Comparison of ENCODE assay signal across 8 cellular contexts in the genomic region with DNA sequence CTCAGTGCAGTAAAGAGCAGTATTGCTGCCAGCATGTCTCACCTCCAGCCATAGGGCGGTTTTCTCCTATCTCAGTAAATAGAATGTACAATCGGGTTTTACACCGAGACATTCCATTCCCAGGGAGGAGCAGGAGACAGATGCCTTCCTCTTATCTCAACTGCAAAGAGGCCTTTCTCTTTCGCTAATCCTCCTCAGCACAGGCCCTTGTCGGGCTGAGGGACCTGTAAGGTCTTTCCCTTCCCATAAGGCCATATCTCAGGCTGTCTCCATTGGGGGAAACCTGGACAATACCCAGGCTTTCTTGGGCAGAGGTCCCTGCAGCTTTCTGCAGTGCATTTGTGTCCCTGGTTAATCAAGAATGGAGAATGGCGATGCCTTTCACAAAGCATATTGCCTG. TPM values are rescaled to one million over a fixed set of nuclear protein-coding genes. Genes with fewer than 3 reads are reported as not detected.
DNase-seq lines count a peak whose midpoint lies in the region; TF ChIP-seq lines count a peak whose summit lies in the region.
"Not testable (repeated sequence)": the region's sequence is repeated elsewhere in the genome, so short reads cannot be mapped to it uniquely, and the experiment has no call there.
"Had no signal": no experiment of that assay in that cellular context is flagged by ENCODE, and none has a peak within 500 bp of the region (broad histone marks: within the 10 kb centered on the region; RNA-seq: fewer than 3 reads in every experiment).

No MANE protein-coding gene starts in this region.

- not testable (repeated sequence) for H3K4me2 ChIP-seq in hepatocyte, neural progenitor cell

- H3K9ac ChIP-seq in endodermal cell (ENCODE audit: extremely low read depth, low read length, poor library complexity, severe bottlenecking); neural progenitor cell: not testable (repeated sequence)

- TF ChIP-seq CTCF in Caco-2 (IDR thresholded peaks at IDR 0.05; ENCODE audit: insufficient read depth in 1 of 2, low read depth in 1 of 2, low read length in 1 of 2, severe bottlenecking in 1 of 2, unreplicated experiment in 1 of 2); WERI-Rb-1 (IDR thresholded peaks at IDR 0.05; ENCODE audit: low read depth, low read length); endodermal cell (conservative IDR thresholded peaks at IDR 0.05); hepatocyte (IDR thresholded peaks at IDR 0.05; ENCODE audit: poor library complexity); neural progenitor cell (IDR thresholded peaks at IDR 0.05); progenitor cell of endocrine pancreas (IDR thresholded peaks at IDR 0.05; ENCODE audit: unreplicated experiment): not testable (repeated sequence)

- H3K4me1 Mint-ChIP-seq in Caco-2 (ENCODE audit: low read depth, unreplicated experiment); neural progenitor cell: not testable (repeated sequence)
- H3K4me1 Mint-ChIP-seq in endodermal cell (peaks cover 38% of the 10 kb centered on the region), progenitor cell of endocrine pancreas (ENCODE audit: low read depth) (peaks cover 13% of the 10 kb centered on the region)

- H3K36me3 ChIP-seq in Caco-2 (ENCODE audit: control insufficient read depth, insufficient read depth, low read length); WERI-Rb-1; endodermal cell (ENCODE audit: control insufficient read depth, insufficient read depth, low read length); hepatocyte (replicated peaks; ENCODE audit: insufficient read depth, low read depth); neural progenitor cell: not testable (repeated sequence)

- not testable (repeated sequence) for H3K79me2 ChIP-seq in hepatocyte; neural progenitor cell (ENCODE audit: low read depth)

- BruUV-seq in Caco-2 (replicated peaks; lab: Mats Ljungman, UMichigan), result not testable (repeated sequence)

- H3K9me3 Mint-ChIP-seq in Caco-2 (ENCODE audit: unreplicated experiment) (peaks cover 52% of the 10 kb centered on the region), neural progenitor cell (peaks cover 22% of the 10 kb centered on the region)
- not testable (repeated sequence) for H3K9me3 Mint-ChIP-seq in endodermal cell; progenitor cell of endocrine pancreas (ENCODE audit: low read depth)

- H3K9me3 ChIP-seq in Caco-2 (peaks cover 18% of the 10 kb centered on the region), endodermal cell (ENCODE audit: control insufficient read depth, low read length) (peaks cover 18% of the 10 kb centered on the region)
- H3K9me3 ChIP-seq in WERI-Rb-1 (ENCODE audit: severe bottlenecking); hepatocyte (ENCODE audit: low read depth); neural progenitor cell (ENCODE audit: low read depth): not testable (repeated sequence)

- H3K9me2 ChIP-seq in hepatocyte (replicated peaks; ENCODE audit: insufficient read depth), result not testable (repeated sequence)

- H3K27ac Mint-ChIP-seq in Caco-2 (ENCODE audit: unreplicated experiment), result peak overlapping the region; percentile 4
- H3K27ac Mint-ChIP-seq in endodermal cell, result peak overlapping the region; percentile 89
- H3K27ac Mint-ChIP-seq in neural progenitor cell, result not testable (repeated sequence)
- H3K27ac Mint-ChIP-seq in progenitor cell of endocrine pancreas, result peak overlapping the region; percentile 78

- H3K4me1 ChIP-seq in Caco-2, result peaks cover 15% of the 10 kb centered on the region
- H3K4me1 ChIP-seq in endodermal cell (ENCODE audit: control insufficient read depth, insufficient read depth, low read length), result peaks cover 12% of the 10 kb centered on the region
- not testable (repeated sequence) for H3K4me1 ChIP-seq in hepatocyte (ENCODE audit: insufficient read depth); neural progenitor cell

- not testable (repeated sequence) for H3F3A ChIP-seq in neural progenitor cell (ENCODE audit: low read depth)

- POLR2A ChIA-PET in Caco-2 (lab: Charles Lee), result not testable (repeated sequence)

- peak overlapping the region; percentile 32 for H3K4me3 Mint-ChIP-seq in Caco-2 (ENCODE audit: unreplicated experiment)
- not testable (repeated sequence) for H3K4me3 Mint-ChIP-seq in endodermal cell; neural progenitor cell; progenitor cell of endocrine pancreas (ENCODE audit: low read depth)

- intact Hi-C loops in Caco-2 (cut with micrococcal nuclease; ENCODE audit: unreplicated experiment), result not testable (repeated sequence)

- not testable (repeated sequence) for H4K20me1 ChIP-seq in hepatocyte (ENCODE audit: insufficient read depth, poor library complexity, severe bottlenecking); neural progenitor cell (ENCODE audit: low read depth)

- H3K27ac ChIP-seq in WERI-Rb-1, result not testable (repeated sequence)
- H3K27ac ChIP-seq in endodermal cell (ENCODE audit: low read depth, low read length), result peak overlapping the region; percentile 19
- peak overlapping the region; percentile 60 for H3K27ac ChIP-seq in hepatocyte
- H3K27ac ChIP-seq in neural progenitor cell, result peak overlapping the region; percentile 20

- 81 to 87% methylated on average over 5 to 6 of the region's 6 CpGs for WGBS in endodermal cell (ENCODE audit: insufficient coverage in 1 of 2, insufficient read length in 1 of 2), 2 experiments
- 39% methylated on average over 6 of the region's 6 CpGs for WGBS in hepatocyte (ENCODE audit: low lambda C conversion rate, missing lambda C conversion rate)

- DNase-seq in Caco-2 (peak; percentile 35 to 51), NCI-H82 (lab: John Stamatoyannopoulos, UW) (peak; percentile 1), WERI-Rb-1 (peak; percentile 39), endodermal cell (peak; percentile 68), neural progenitor cell (ENCODE audit: low spot score) (peak; percentile 20)
- not testable (repeated sequence) for DNase-seq in hepatocyte (ENCODE audit: low spot score); progenitor cell of endocrine pancreas (ENCODE audit: low spot score, unreplicated experiment)

- CTCF ChIA-PET in Caco-2 (lab: Charles Lee), result not testable (repeated sequence)

- not testable (repeated sequence) for H3K27me3 ChIP-seq in Caco-2 (replicated peaks; ENCODE audit: control insufficient read depth, insufficient read depth, low read length); WERI-Rb-1 (ENCODE audit: insufficient read depth, low read depth, severe bottlenecking); endodermal cell (ENCODE audit: control insufficient read depth, insufficient read depth, low read length, poor library complexity, severe bottlenecking); hepatocyte; neural progenitor cell

- H2AFZ ChIP-seq in hepatocyte, result not testable (repeated sequence)
- H2AFZ ChIP-seq in neural progenitor cell (replicated peaks), result peak overlapping the region; percentile 26

- not testable (repeated sequence) for H3K4me3 ChIP-seq in Caco-2 (ENCODE audit: low read depth, low read length); WERI-Rb-1 (ENCODE audit: low read depth, low read length); endodermal cell (ENCODE audit: low read length); hepatocyte; neural progenitor cell

- not testable (repeated sequence) for H3K27me3 Mint-ChIP-seq in Caco-2 (ENCODE audit: insufficient read depth, unreplicated experiment); endodermal cell (ENCODE audit: insufficient read depth); neural progenitor cell (ENCODE audit: insufficient read depth, low read depth); progenitor cell of endocrine pancreas

- H3K36me3 Mint-ChIP-seq in Caco-2 (ENCODE audit: insufficient read depth, unreplicated experiment) (peaks cover 21% of the 10 kb centered on the region), endodermal cell (ENCODE audit: low read depth) (peaks cover 10% of the 10 kb centered on the region), neural progenitor cell (peaks cover 10% of the 10 kb centered on the region)
- H3K36me3 Mint-ChIP-seq in progenitor cell of endocrine pancreas (ENCODE audit: insufficient read depth), result not testable (repeated sequence)

RNA-seq across cellular contexts. Expression of a gene that starts 15.6 kb away (rescaled TPM):
- total RNA-seq in Caco-2 (2022) (29.1 and 35.8 TPM in 2 replicates), endodermal cell (10 to 100 TPM; 46.2 to 50.0 TPM), hepatocyte (37.2 and 43.6 TPM in 2 replicates), neural progenitor cell (ENCODE audit: low replicate concordance) (30.4 and 40.7 TPM in 2 replicates), progenitor cell of endocrine pancreas (35.6 and 38.8 TPM in 2 replicates)
- 20.4 TPM for polyA plus RNA-seq in endodermal cell (2013, experiment 1 of 2)
- polyA plus RNA-seq in endodermal cell (2013, experiment 2 of 2), result 21.4 TPM
- polyA plus RNA-seq in hepatocyte, result 14.0 and 19.9 TPM in 2 replicates

RNA-seq across cellular contexts. Expression of a gene that starts 24.4 kb away (rescaled TPM):
- total RNA-seq in Caco-2 (2022) (14.7 and 15.5 TPM in 2 replicates), endodermal cell (10 to 100 TPM; 33.5 to 37.5 TPM), hepatocyte (18.3 and 35.0 TPM in 2 replicates), neural progenitor cell (ENCODE audit: low replicate concordance) (30.1 and 35.5 TPM in 2 replicates), progenitor cell of endocrine pancreas (43.9 and 50.0 TPM in 2 replicates)
- polyA plus RNA-seq in endodermal cell (2013, experiment 1 of 2), result 20.9 TPM
- polyA plus RNA-seq in endodermal cell (2013, experiment 2 of 2), result 18.1 TPM
- 5.6 and 15.2 TPM in 2 replicates for polyA plus RNA-seq in hepatocyte
- polyA plus RNA-seq: A549 had no signal

RNA-seq across cellular contexts. Expression of a gene that starts 50.2 kb away (rescaled TPM):
- total RNA-seq in Caco-2 (2022) (7.3 and 9.0 TPM in 2 replicates), endodermal cell (10 to 100 TPM; 13.4 to 19.6 TPM), hepatocyte (5.5 and 9.3 TPM in 2 replicates), neural progenitor cell (ENCODE audit: low replicate concordance) (8.9 and 11.6 TPM in 2 replicates), progenitor cell of endocrine pancreas (16.0 and 16.8 TPM in 2 replicates)
- 4.5 TPM for polyA plus RNA-seq in endodermal cell (2013, experiment 1 of 2)
- 5.4 TPM for polyA plus RNA-seq in endodermal cell (2013, experiment 2 of 2)
- 1.2 and 4.8 TPM in 2 replicates for polyA plus RNA-seq in hepatocyte
- polyA plus RNA-seq: A549 had no signal

RNA-seq across cellular contexts. Expression of a gene that starts 51.6 kb away (rescaled TPM):
- 27.2 and 28.2 TPM in 2 replicates for total RNA-seq in Caco-2 (2022)
- 10 to 100 TPM; 50.4 to 52.2 TPM for total RNA-seq in endodermal cell
- polyA plus RNA-seq in endodermal cell (2013, experiment 1 of 2), result 14.5 TPM
- 16.6 TPM for polyA plus RNA-seq in endodermal cell (2013, experiment 2 of 2)
- total RNA-seq in hepatocyte, result 19.3 and 22.4 TPM in 2 replicates
- polyA plus RNA-seq in hepatocyte, result 13.3 and 17.4 TPM in 2 replicates
- total RNA-seq in neural progenitor cell (ENCODE audit: low replicate concordance), result 24.1 and 37.6 TPM in 2 replicates
- 29.4 and 32.3 TPM in 2 replicates for total RNA-seq in progenitor cell of endocrine pancreas
